1 cellular context compared by ENCODE assay signal in genomic region chr7:116423499-116423898, GRCh38.
TF ChIP-seq lines count a peak whose summit lies in the region.

No MANE protein-coding gene starts in this region.

TF ChIP-seq in endothelial cell of umbilical vein, 7 proteins besides CTCF, POLR2A, EP300 and RAD21:
- no peak for TF ChIP-seq MYC (IDR thresholded peaks at IDR 0.05; ENCODE audit: low read depth, low read length)
